In the genomic region with DNA sequence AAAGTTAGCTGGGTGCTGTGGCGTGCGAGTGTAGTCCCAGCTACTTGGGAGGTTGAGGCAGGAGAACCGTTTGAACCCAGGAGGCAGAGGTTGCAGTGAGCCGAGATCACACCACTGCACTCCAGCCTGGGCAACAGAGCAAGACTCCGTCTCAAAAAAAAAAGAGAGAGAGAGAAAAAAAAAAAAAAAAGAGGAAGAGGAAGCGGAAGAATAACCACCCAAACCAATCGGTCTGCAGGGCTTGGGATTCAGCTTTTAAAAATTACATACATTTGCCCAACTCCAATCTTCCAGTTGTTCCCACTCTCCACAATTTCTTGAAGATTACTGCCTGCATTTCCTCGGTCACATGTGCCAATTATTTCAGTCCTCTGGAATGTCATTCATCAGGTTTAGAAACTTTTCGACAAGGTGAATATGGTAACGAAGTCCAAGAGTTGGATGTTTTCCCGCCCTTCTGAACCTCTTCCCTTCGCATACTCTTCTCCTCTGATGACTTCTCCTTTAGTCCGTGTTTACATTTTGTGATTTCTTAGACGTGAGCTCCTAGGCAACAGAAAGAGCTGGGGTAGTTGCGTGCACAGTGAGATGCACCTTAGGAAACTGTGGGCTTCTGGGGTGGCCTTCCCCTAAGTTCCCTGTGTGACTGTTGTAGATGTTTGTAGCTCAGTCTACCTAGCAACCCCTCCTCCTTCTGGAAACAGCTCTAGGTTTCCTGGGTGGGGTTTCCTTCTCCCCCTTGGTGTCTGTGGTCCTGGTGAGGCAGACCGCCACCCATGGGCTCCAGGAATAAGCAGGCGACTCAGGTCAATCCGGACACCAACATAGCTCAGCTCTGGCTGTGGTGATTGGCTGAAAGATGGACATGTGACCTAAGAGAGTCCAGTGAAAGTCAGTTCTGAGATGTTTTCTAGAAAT, we compare ENCODE assay signal across 9 cellular contexts.
A peak's percentile ranks its signal among the peaks of the same experiment; 100 is the strongest.
DNase-seq lines count a peak whose midpoint lies in the region; ATAC-seq, FAIRE-seq and TF ChIP-seq lines count a peak whose summit lies in the region.
"Had no signal": no experiment of that assay in that cellular context is flagged by ENCODE, and none has a peak within 500 bp of the region (broad histone marks: within the 10 kb centered on the region; RNA-seq: fewer than 3 reads in every experiment).

No MANE protein-coding gene starts in this region.

- no peak for FAIRE-seq in bronchial epithelial cell (lab: Jason Lieb, UNC)
- no peak for FAIRE-seq in D721Med (lab: Jason Lieb, UNC)

- H3K36me3 Mint-ChIP-seq in stimulated activated effector memory CD8-positive, alpha-beta T cell treated with anti-CD3 and anti-CD28 coated beads, Interleukin-12 subunit alpha, Interleukin-12 subunit beta, amount 100 ng/mL, for 72 hours = no peaks in the 10 kb centered on the region

- no peak overlapping the region for H3K4me3 ChIP-seq in bronchial epithelial cell (ENCODE audit: low read depth, low read length)

- TF ChIP-seq CTCF in bronchial epithelial cell (IDR thresholded peaks at IDR 0.05; ENCODE audit: insufficient read depth, low read length, severe bottlenecking) (no peak), D721Med (IDR thresholded peaks at IDR 0.05; ENCODE audit: insufficient read depth, missing control alignments) (no peak)

- ATAC-seq in HG03571 (IDR thresholded peaks at IDR 0.05; ENCODE audit: unreplicated experiment) = peak; percentile 46
- ATAC-seq in stimulated activated effector memory CD8-positive, alpha-beta T cell treated with anti-CD3 and anti-CD28 coated beads, Interleukin-12 subunit alpha, Interleukin-12 subunit beta, amount 100 ng/mL, for 72 hours = peak; percentile 85

- DNase-seq in SIG-M5 treated with dmso at 0.1 percent for 504 hours (lab: John Stamatoyannopoulos, UW; ENCODE audit: unreplicated experiment) = peak; percentile 100
- no peak for DNase-seq in SIG-M5 (lab: John Stamatoyannopoulos, UW)
- DNase-seq in bronchial epithelial cell (ENCODE audit: low read depth) = peak; percentile 85
- peak in 1 of 2 donors; percentile 4 for DNase-seq in stimulated activated effector memory CD8-positive, alpha-beta T cell treated with anti-CD3 and anti-CD28 coated beads, Interleukin-12 subunit alpha, Interleukin-12 subunit beta, amount 100 ng/mL, for 72 hours (ENCODE audit: low spot score in 2 of 2)
- DNase-seq in NCI-H1417 treated with DMSO at 0.1 percent for 48 hours (lab: John Stamatoyannopoulos, UW) = no peak
- DNase-seq in D721Med (ENCODE audit: insufficient read length, low spot score) = no peak
- no peak for DNase-seq in NCI-H2107 treated with DMSO at 0.1 percent for 48 hours (lab: John Stamatoyannopoulos, UW; ENCODE audit: unreplicated experiment)

- no peaks in the 10 kb centered on the region for H3K36me3 ChIP-seq in bronchial epithelial cell (ENCODE audit: control insufficient read depth, insufficient read depth, low read length)

- no peaks in the 10 kb centered on the region for H3K27me3 ChIP-seq in bronchial epithelial cell (ENCODE audit: control insufficient read depth, insufficient read depth, low read length)

- peak overlapping the region; percentile 5 for H3K4me3 Mint-ChIP-seq in stimulated activated effector memory CD8-positive, alpha-beta T cell treated with anti-CD3 and anti-CD28 coated beads, Interleukin-12 subunit alpha, Interleukin-12 subunit beta, amount 100 ng/mL, for 72 hours

- H3K9me3 Mint-ChIP-seq in stimulated activated effector memory CD8-positive, alpha-beta T cell treated with anti-CD3 and anti-CD28 coated beads, Interleukin-12 subunit alpha, Interleukin-12 subunit beta, amount 100 ng/mL, for 72 hours = no peaks in the 10 kb centered on the region
- H3K9me3 Mint-ChIP-seq: activated T-helper 2 cell treated with anti-CD3 and anti-CD28 coated beads, Interferon-gamma antibody, Interleukin-2, Interleukin-4, amounts not matched to agents 10 μg/mL and 5 μg/mL and 100 μg/mL, durations not matched to agents 14 hours and 24 hours and 36 hours had no signal

- peak overlapping the region; percentile 81 for H3K27ac Mint-ChIP-seq in stimulated activated effector memory CD8-positive, alpha-beta T cell treated with anti-CD3 and anti-CD28 coated beads, Interleukin-12 subunit alpha, Interleukin-12 subunit beta, amount 100 ng/mL, for 72 hours
- H3K27ac Mint-ChIP-seq: activated T-helper 2 cell treated with anti-CD3 and anti-CD28 coated beads, Interferon-gamma antibody, Interleukin-2, Interleukin-4, amounts not matched to agents 10 μg/mL and 5 μg/mL and 100 μg/mL, durations not matched to agents 14 hours and 24 hours and 36 hours had no signal

- peaks cover 7% of the 10 kb centered on the region for H3K4me1 Mint-ChIP-seq in stimulated activated effector memory CD8-positive, alpha-beta T cell treated with anti-CD3 and anti-CD28 coated beads, Interleukin-12 subunit alpha, Interleukin-12 subunit beta, amount 100 ng/mL, for 72 hours

Comparison
In these comparisons a context has a peak if more than half of its experiments do, and no peak if none do; other contexts are left out.
1. DNase-seq: peak in SIG-M5 treated with dmso at 0.1 percent for 504 hours (single experiment) and bronchial epithelial cell (single experiment); none in SIG-M5 (single experiment), NCI-H1417 treated with DMSO at 0.1 percent for 48 hours (single experiment), D721Med (single experiment) and NCI-H2107 treated with DMSO at 0.1 percent for 48 hours (single experiment).